In genomic region chr1:39173995-39174380, GRCh38 we compare ENCODE assay signal across 11 cellular contexts. TPM values are rescaled to one million over a fixed set of nuclear protein-coding genes. Genes with fewer than 3 reads are reported as not detected.
A peak's percentile ranks its signal among the peaks of the same experiment; 100 is the strongest.
DNase-seq lines count a peak whose midpoint lies in the region; TF ChIP-seq lines count a peak whose summit lies in the region.
"Had no signal": no experiment of that assay in that cellular context is flagged by ENCODE, and none has a peak within 500 bp of the region (broad histone marks: within the 10 kb centered on the region; RNA-seq: fewer than 3 reads in every experiment).

No MANE protein-coding gene starts in this region.

- H2AFZ ChIP-seq in osteoblast (ENCODE audit: low read length), result no peak overlapping the region

- H3K9me3 ChIP-seq in ascending aorta, result no peaks in the 10 kb centered on the region
- H3K9me3 ChIP-seq in cardiac muscle cell (ENCODE audit: low read depth), result no peaks in the 10 kb centered on the region
- no peaks in the 10 kb centered on the region for H3K9me3 ChIP-seq in osteoblast (ENCODE audit: low read depth, low read length)
- no peaks in the 10 kb centered on the region for H3K9me3 ChIP-seq in vagina

- no peak for DNase-seq in ascending aorta (ENCODE audit: low spot score in 2 of 2)
- no peak for DNase-seq in cardiac muscle cell (ENCODE audit: low read depth in 1 of 2, low spot score in 1 of 2)
- no peak for DNase-seq in osteoblast (ENCODE audit: insufficient read length, low spot score, missing footprints)
- DNase-seq in vagina (ENCODE audit: extremely low spot score in 2 of 2), result no peak
- no peak for DNase-seq in amygdala (lab: John Stamatoyannopoulos, UW)
- DNase-seq in T-helper 1 cell, result no peak
- no peak for DNase-seq in dedifferentiated amniotic fluid mesenchymal stem cell (ENCODE audit: extremely low spot score)
- DNase-seq: activated CD4-positive, CD25-positive, alpha-beta regulatory T cell; activated effector memory CD4-positive, alpha-beta T cell treated with anti-CD3 and anti-CD28 coated beads, Interleukin-2, amount 50 U/mL, for 16 hours; DMS153; effector CD8-positive, alpha-beta T cell had no signal

- H3K4me3 ChIP-seq in ascending aorta, result peak overlapping the region in 1 of 2 donors; percentile 35
- H3K4me3 ChIP-seq in cardiac muscle cell, result no peak overlapping the region
- no peak overlapping the region for H3K4me3 ChIP-seq in osteoblast (ENCODE audit: insufficient read depth, low read length)
- H3K4me3 ChIP-seq in vagina, result no peak overlapping the region

- peaks cover 75% of the 10 kb centered on the region for H3K79me2 ChIP-seq in osteoblast (ENCODE audit: insufficient read depth, low read length)

- H3K27ac ChIP-seq in ascending aorta, result peak overlapping the region; percentile 61 to 79
- H3K27ac ChIP-seq in cardiac muscle cell, result peak overlapping the region; percentile 81
- H3K27ac ChIP-seq in osteoblast (ENCODE audit: low read depth, low read length), result peak overlapping the region; percentile 67
- peak overlapping the region; percentile 8 for H3K27ac ChIP-seq in vagina

- H4K20me1 ChIP-seq in osteoblast (ENCODE audit: insufficient read depth, low read length), result peaks cover 23% of the 10 kb centered on the region

- intact Hi-C loops in ascending aorta (cut with DNase I), result no loop called here
- intact Hi-C loops in vagina (cut with DNase I), result no loop called here

- H3K4me2 ChIP-seq in osteoblast (ENCODE audit: insufficient read depth, low read length), result peak overlapping the region; percentile 53

- H3K27me3 ChIP-seq in ascending aorta (no peaks in the 10 kb centered on the region), cardiac muscle cell (no peaks in the 10 kb centered on the region), osteoblast (ENCODE audit: insufficient read depth, low read length) (no peaks in the 10 kb centered on the region), vagina (no peaks in the 10 kb centered on the region)

- no peak for TF ChIP-seq POLR2A in vagina (IDR thresholded peaks at IDR 0.05)

- H3K36me3 ChIP-seq in ascending aorta, result no peaks in the 10 kb centered on the region
- no peaks in the 10 kb centered on the region for H3K36me3 ChIP-seq in cardiac muscle cell
- H3K36me3 ChIP-seq in osteoblast (ENCODE audit: insufficient read depth, low read length), result no peaks in the 10 kb centered on the region
- H3K36me3 ChIP-seq in vagina, result no peaks in the 10 kb centered on the region

- H3K4me1 ChIP-seq in ascending aorta (peaks cover 14 to 47% of the 10 kb centered on the region in 2 donors), cardiac muscle cell (ENCODE audit: low read depth) (peaks cover 65% of the 10 kb centered on the region), osteoblast (ENCODE audit: insufficient read depth, low read length) (peaks cover 52% of the 10 kb centered on the region), vagina (peaks cover 47% of the 10 kb centered on the region)

- TF ChIP-seq CTCF in ascending aorta (IDR thresholded peaks at IDR 0.05) (no peak), cardiac muscle cell (IDR thresholded peaks at IDR 0.05; ENCODE audit: low read depth, low read length) (no peak), osteoblast (IDR thresholded peaks at IDR 0.05; ENCODE audit: extremely low read depth, low read depth, low read length) (no peak), vagina (IDR thresholded peaks at IDR 0.05) (no peak)

RNA-seq across cellular contexts. Expression of gene MACF1, which starts 30.5 kb away (rescaled TPM):
- total RNA-seq in ascending aorta (279 TPM), cardiac muscle cell (146 and 261 TPM in 2 replicates), osteoblast (377 and 424 TPM in 2 replicates), vagina (291 TPM)
- polyA plus RNA-seq in cardiac muscle cell, result 80.4 and 144 TPM in 2 replicates

Comparison
In these comparisons a context has a peak if more than half of its experiments do, and no peak if none do; other contexts are left out.
1. H3K27ac ChIP-seq: peak in every context shown above with its lines; median percentile 81 in cardiac muscle cell; 70 in ascending aorta; 67 in osteoblast; 8 in vagina.